ENCODE assay signal across 17 cellular contexts in the genomic region with DNA sequence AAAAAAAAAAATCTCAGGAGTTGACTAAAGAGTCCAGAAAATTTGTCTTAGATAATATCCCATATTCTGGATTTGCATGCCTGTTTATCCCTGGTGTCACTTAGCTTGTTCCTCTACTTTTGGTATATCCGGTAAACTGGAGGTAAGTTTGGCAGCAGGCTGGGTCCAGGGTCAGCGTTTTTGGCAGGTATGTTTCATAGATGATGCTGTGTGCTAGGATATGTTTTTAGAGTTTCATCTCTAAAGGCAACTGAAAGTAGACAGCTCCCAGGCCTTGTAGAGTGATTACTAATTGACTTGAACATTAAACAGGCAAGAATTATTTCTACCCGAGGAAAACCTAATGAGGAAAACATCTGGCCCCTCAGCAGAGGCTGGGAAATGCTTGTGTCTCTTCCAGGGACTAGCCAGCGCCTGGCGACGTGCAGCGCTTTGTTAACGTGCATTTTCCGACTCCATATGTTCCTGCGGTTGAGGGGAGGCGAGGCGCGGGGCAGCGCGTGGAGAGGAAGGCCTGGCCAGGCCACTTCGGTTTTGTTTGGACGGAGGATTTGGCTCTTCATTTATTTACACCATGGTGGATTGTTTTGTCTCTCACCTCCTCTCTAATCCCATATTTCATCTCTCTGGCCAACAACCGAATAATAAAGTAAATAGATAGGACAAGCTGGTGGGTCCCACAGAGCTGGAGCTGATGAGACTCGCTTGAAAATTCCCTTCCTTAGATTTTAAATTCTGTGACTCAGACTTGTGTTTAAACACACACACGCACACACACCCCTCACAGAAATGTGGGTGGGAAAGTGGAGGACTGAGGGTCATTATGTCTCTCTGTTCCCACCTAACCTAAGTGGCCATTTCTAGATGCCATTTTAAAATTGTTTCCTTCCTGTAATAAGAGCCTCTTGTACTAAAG.
DNase-seq lines count a peak whose midpoint lies in the region; ATAC-seq, FAIRE-seq and TF ChIP-seq lines count a peak whose summit lies in the region.
"Had no signal": no experiment of that assay in that cellular context is flagged by ENCODE, and none has a peak within 500 bp of the region (broad histone marks: within the 10 kb centered on the region; RNA-seq: fewer than 3 reads in every experiment).

No MANE protein-coding gene starts in this region.

- H3K36me3 ChIP-seq in H7 (replicated peaks; ENCODE audit: control insufficient read depth, insufficient read depth, low read length) (no peaks in the 10 kb centered on the region), astrocyte (ENCODE audit: insufficient read depth, low read length) (no peaks in the 10 kb centered on the region), right atrium auricular region (no peaks in the 10 kb centered on the region), skeletal muscle tissue (ENCODE audit: control insufficient read depth in 3 of 3, insufficient read depth in 3 of 3, low read length in 3 of 3) (no peaks in the 10 kb centered on the region), PC-9 (ENCODE audit: low read depth) (no peaks in the 10 kb centered on the region)

- H3K4me1 ChIP-seq in astrocyte (ENCODE audit: insufficient read depth, low read length) (peaks cover 11% of the 10 kb centered on the region), right atrium auricular region (no peaks in the 10 kb centered on the region), skeletal muscle tissue (ENCODE audit: control insufficient read depth in 3 of 3, insufficient read depth in 3 of 3, low read length in 3 of 3) (no peaks in the 10 kb centered on the region), PC-9 (replicated peaks; ENCODE audit: insufficient read depth) (0 out of 2 replicates have a peak, but pooled peaks cover 7% of the 10 kb centered on the region)

- no peak for TF ChIP-seq CTCF in astrocyte (IDR thresholded peaks at IDR 0.05; ENCODE audit: insufficient read depth, low read depth, low read length)
- TF ChIP-seq CTCF in right atrium auricular region (IDR thresholded peaks at IDR 0.05) = no peak
- no peak for TF ChIP-seq CTCF in PC-9 (conservative IDR thresholded peaks at IDR 0.05)
- TF ChIP-seq CTCF in GM20000 (IDR thresholded peaks at IDR 0.05; ENCODE audit: extremely low read depth, missing control alignments) = no peak

- intact Hi-C loops in PC-9 (cut with micrococcal nuclease; ENCODE audit: unreplicated experiment) = no loop called here

- no peaks in the 10 kb centered on the region for H3K79me2 ChIP-seq in astrocyte (ENCODE audit: insufficient read depth, low read length)
- no peaks in the 10 kb centered on the region for H3K79me2 ChIP-seq in PC-9 (ENCODE audit: low read depth)

- peaks cover 24% of the 10 kb centered on the region for H3K27me3 Mint-ChIP-seq in astrocyte (ENCODE audit: low read depth, unreplicated experiment)

- no peak overlapping the region for H3K27ac Mint-ChIP-seq in astrocyte (ENCODE audit: unreplicated experiment)
- H3K27ac Mint-ChIP-seq: activated CD4-positive, alpha-beta T cell treated with anti-CD3 and anti-CD28 coated beads, Interleukin-2, amount 10 ng/mL, durations not matched to agents 7 days and 5 days; CD4-positive, alpha-beta memory T cell; naive thymus-derived CD8-positive, alpha-beta T cell had no signal

- H3K4me3 ChIP-seq in H7 (ENCODE audit: insufficient read depth, low read depth, low read length) (no peak overlapping the region), astrocyte (ENCODE audit: insufficient read depth, low read depth, low read length) (no peak overlapping the region), right atrium auricular region (no peak overlapping the region), skeletal muscle tissue (ENCODE audit: low read length in 3 of 3) (no peak overlapping the region), PC-9 (no peak overlapping the region)

- peaks cover 2% of the 10 kb centered on the region for H3K9me3 Mint-ChIP-seq in astrocyte (ENCODE audit: unreplicated experiment)
- H3K9me3 Mint-ChIP-seq: activated CD4-positive, alpha-beta T cell treated with anti-CD3 and anti-CD28 coated beads, Interleukin-2, amount 10 ng/mL, durations not matched to agents 7 days and 5 days; CD4-positive, alpha-beta memory T cell; naive thymus-derived CD8-positive, alpha-beta T cell had no signal

- no peaks in the 10 kb centered on the region for H4K20me1 ChIP-seq in astrocyte (ENCODE audit: insufficient read depth, low read length)
- H4K20me1 ChIP-seq in PC-9 (ENCODE audit: insufficient read depth) = no peaks in the 10 kb centered on the region

- no peak overlapping the region for H3K9ac ChIP-seq in astrocyte (ENCODE audit: low read length)
- H3K9ac ChIP-seq in skeletal muscle tissue (ENCODE audit: low read depth in 1 of 3, low read length in 3 of 3) = no peak overlapping the region

- BruUV-seq in PC-9 (replicated peaks; lab: Mats Ljungman, UMichigan) = no TSS peak

- H3K4me1 Mint-ChIP-seq in astrocyte (ENCODE audit: low read depth, unreplicated experiment) = peaks cover 2% of the 10 kb centered on the region
- H3K4me1 Mint-ChIP-seq: activated CD4-positive, alpha-beta T cell treated with anti-CD3 and anti-CD28 coated beads, Interleukin-2, amount 10 ng/mL, durations not matched to agents 7 days and 5 days had no signal

- H2AFZ ChIP-seq in astrocyte (ENCODE audit: low read depth, low read length) (peak overlapping the region; percentile 15), PC-9 (no peak overlapping the region)

- H3K9me2 ChIP-seq in PC-9 (ENCODE audit: insufficient read depth) = no peaks in the 10 kb centered on the region

- POLR2A ChIA-PET in PC-9 (lab: Charles Lee; ENCODE audit: unreplicated experiment) = interaction anchor here (0.6 kb wide), 1 partner anchor 222 kb away, joined by 5 read pairs; no protein-coding TSS in a partner anchor

- H3K27me3 ChIP-seq in H7 (ENCODE audit: control insufficient read depth, insufficient read depth, low read length) = no peaks in the 10 kb centered on the region
- no peaks in the 10 kb centered on the region for H3K27me3 ChIP-seq in astrocyte (ENCODE audit: insufficient read depth, low read length)
- H3K27me3 ChIP-seq in right atrium auricular region = no peaks in the 10 kb centered on the region
- peaks cover 0 to 21% (median 17%) of the 10 kb centered on the region in 3 donors for H3K27me3 ChIP-seq in skeletal muscle tissue (ENCODE audit: control insufficient read depth in 3 of 3, insufficient read depth in 3 of 3, low read length in 3 of 3)
- H3K27me3 ChIP-seq in PC-9 (ENCODE audit: insufficient read depth, low read depth) = no peaks in the 10 kb centered on the region

- H3K27ac ChIP-seq in astrocyte (ENCODE audit: low read depth, low read length) = no peak overlapping the region
- H3K27ac ChIP-seq in right atrium auricular region = peak overlapping the region; percentile 31 to 45
- H3K27ac ChIP-seq in skeletal muscle tissue (ENCODE audit: low read depth, low read length) = peak overlapping the region; percentile 50
- no peak overlapping the region for H3K27ac ChIP-seq in PC-9

- H3K4me2 ChIP-seq in astrocyte (ENCODE audit: low read length) (no peak overlapping the region), PC-9 (no peak overlapping the region)

- H3K9me3 ChIP-seq in astrocyte (ENCODE audit: insufficient read depth, low read depth, low read length) (no peaks in the 10 kb centered on the region), right atrium auricular region (no peaks in the 10 kb centered on the region), skeletal muscle tissue (ENCODE audit: control insufficient read depth in 3 of 3, low read length in 3 of 3) (no peaks in the 10 kb centered on the region), PC-9 (ENCODE audit: insufficient read depth, low read depth) (no peaks in the 10 kb centered on the region)

- CTCF ChIA-PET in PC-9 (lab: Charles Lee) = interaction anchor here (0.6 kb wide), 1 partner anchor 52 kb away, joined by 3 read pairs; no protein-coding TSS in a partner anchor

- no peak overlapping the region for H3K4me3 Mint-ChIP-seq in astrocyte (ENCODE audit: unreplicated experiment)
- H3K4me3 Mint-ChIP-seq: activated CD4-positive, alpha-beta T cell treated with anti-CD3 and anti-CD28 coated beads, Interleukin-2, amount 10 ng/mL, durations not matched to agents 7 days and 5 days; CD4-positive, alpha-beta memory T cell; naive thymus-derived CD8-positive, alpha-beta T cell had no signal

- DNase-seq in H7 = peak; percentile 6
- no peak for DNase-seq in astrocyte (ENCODE audit: low read depth)
- no peak for DNase-seq in right atrium auricular region (ENCODE audit: low spot score)
- DNase-seq in PC-9 = no peak
- DNase-seq in T-helper 9 cell = no peak
- DNase-seq in GM20000 (ENCODE audit: low spot score) = no peak
- DNase-seq: activated CD4-positive, alpha-beta T cell treated with anti-CD3 and anti-CD28 coated beads, Interleukin-2, amount 10 ng/mL, durations not matched to agents 7 days and 5 days; anterior cingulate cortex; CD4-positive, alpha-beta memory T cell; GDM1; naive thymus-derived CD8-positive, alpha-beta T cell; NCI-H1092; NCI-H226; stimulated activated naive CD8-positive, alpha-beta T cell treated with anti-CD3 and anti-CD28 coated beads, Interleukin-15, Interleukin-2, amounts not matched to agents 100 U/mL and 50 U/mL, for 24 hours had no signal

- FAIRE-seq in astrocyte (lab: Jason Lieb, UNC) = no peak
- FAIRE-seq: H1 had no signal

- no peaks in the 10 kb centered on the region for H3K36me3 Mint-ChIP-seq in astrocyte (ENCODE audit: low read depth, unreplicated experiment)
- H3K36me3 Mint-ChIP-seq: CD4-positive, alpha-beta memory T cell had no signal

- ATAC-seq in HG02970 (IDR thresholded peaks at IDR 0.05; ENCODE audit: low FRiP score, unreplicated experiment) = no peak
- ATAC-seq: naive thymus-derived CD8-positive, alpha-beta T cell; stimulated activated naive CD8-positive, alpha-beta T cell treated with anti-CD3 and anti-CD28 coated beads, Interleukin-15, Interleukin-2, amounts not matched to agents 100 U/mL and 50 U/mL, for 24 hours had no signal

- no peaks in the 10 kb centered on the region for H3F3A ChIP-seq in PC-9 (ENCODE audit: insufficient read depth, low read depth)

Comparison
In these comparisons a context has a peak if more than half of its experiments do, and no peak if none do; other contexts are left out.
1. H3K27ac ChIP-seq: peak in right atrium auricular region (2 of 2) and skeletal muscle tissue (single experiment); none in astrocyte (single experiment) and PC-9 (single experiment).